ENCODE assay signal across 6 cellular contexts in the genomic region with DNA sequence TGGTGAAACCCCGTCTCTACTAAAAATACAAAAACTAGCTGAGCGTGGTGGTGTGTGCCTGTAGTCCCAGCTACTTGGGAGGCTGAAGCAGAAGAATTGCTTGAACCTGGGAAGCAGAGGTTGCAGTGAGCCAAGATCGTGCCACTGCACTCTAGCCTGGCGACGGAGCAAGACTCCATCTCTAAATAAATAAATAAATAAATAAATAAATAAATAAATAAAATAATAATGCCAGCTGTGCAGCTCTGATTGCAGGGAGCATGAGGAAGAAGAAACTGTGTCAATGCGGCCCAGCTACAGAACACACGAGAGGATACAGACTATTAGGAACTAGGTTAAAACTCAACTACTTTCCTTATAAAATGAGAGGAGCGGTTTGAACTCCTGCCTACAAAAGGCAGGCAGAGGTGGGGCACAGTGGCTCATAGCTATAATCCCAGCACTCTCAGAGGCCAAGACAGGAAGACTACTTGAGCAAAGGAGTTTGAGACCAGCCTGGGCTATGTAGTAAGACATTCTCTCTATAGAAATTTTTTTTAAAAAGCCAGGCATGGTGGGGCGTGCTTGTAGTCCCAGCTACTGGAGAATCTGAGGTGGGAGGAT. TPM values are rescaled to one million over a fixed set of nuclear protein-coding genes. Genes with fewer than 3 reads are reported as not detected.
DNase-seq lines count a peak whose midpoint lies in the region; ATAC-seq and TF ChIP-seq lines count a peak whose summit lies in the region.
"Not testable (repeated sequence)": the region's sequence is repeated elsewhere in the genome, so short reads cannot be mapped to it uniquely, and the experiment has no call there.

No MANE protein-coding gene starts in this region.

- not testable (repeated sequence) for H3K27me3 Mint-ChIP-seq in T-cell; activated CD8-positive, alpha-beta T cell treated with anti-CD3 and anti-CD28 coated beads, Interleukin-2, amount 10 ng/mL, durations not matched to agents 7 days and 5 days (ENCODE audit: low read depth); nephron progenitor cell (ENCODE audit: low read depth, poor library complexity)

- H3K4me2 ChIP-seq in DND-41 (ENCODE audit: insufficient read depth, low read length): not testable (repeated sequence)

- H3K36me3 Mint-ChIP-seq in T-cell: peaks cover 28% of the 10 kb centered on the region
- peaks cover 77% of the 10 kb centered on the region for H3K36me3 Mint-ChIP-seq in activated CD8-positive, alpha-beta T cell treated with anti-CD3 and anti-CD28 coated beads, Interleukin-2, amount 10 ng/mL, durations not matched to agents 7 days and 5 days (ENCODE audit: low read depth)
- peaks cover 11% of the 10 kb centered on the region for H3K36me3 Mint-ChIP-seq in nephron progenitor cell (ENCODE audit: low read depth)

- not testable (repeated sequence) for H3K36me3 ChIP-seq in DND-41 (ENCODE audit: insufficient read depth, low read length)

- H3K27ac Mint-ChIP-seq in T-cell (peak overlapping the region; percentile 72 to 73), nephron progenitor cell (peak overlapping the region; percentile 29)
- H3K27ac Mint-ChIP-seq in activated CD8-positive, alpha-beta T cell treated with anti-CD3 and anti-CD28 coated beads, Interleukin-2, amount 10 ng/mL, durations not matched to agents 7 days and 5 days: peak overlapping the region; percentile 68

- 0 out of 2 replicates have a peak overlapping the region, but pooled peaks have one; percentile 39 for H2AFZ ChIP-seq in DND-41 (ENCODE audit: low read depth, low read length)

- peaks cover 22% of the 10 kb centered on the region for H3K4me1 ChIP-seq in DND-41 (ENCODE audit: insufficient read depth, low read length)

- H3K27me3 ChIP-seq in DND-41 (ENCODE audit: insufficient read depth, low read length, poor library complexity): not testable (repeated sequence)

- H3K9ac ChIP-seq in DND-41 (ENCODE audit: low read depth, low read length): not testable (repeated sequence)

- H3K4me3 Mint-ChIP-seq in T-cell; activated CD8-positive, alpha-beta T cell treated with anti-CD3 and anti-CD28 coated beads, Interleukin-2, amount 10 ng/mL, durations not matched to agents 7 days and 5 days; nephron progenitor cell: not testable (repeated sequence)

- TF ChIP-seq CTCF in DND-41 (IDR thresholded peaks at IDR 0.05; ENCODE audit: borderline replicate concordance, extremely low read depth, low read length, poor library complexity, severe bottlenecking); nephron progenitor cell (IDR thresholded peaks at IDR 0.05): not testable (repeated sequence)

- not testable (repeated sequence) for DNase-seq in DND-41; T-cell; activated CD8-positive, alpha-beta T cell treated with anti-CD3 and anti-CD28 coated beads, Interleukin-2, amount 10 ng/mL, durations not matched to agents 7 days and 5 days; left colon; nephron progenitor cell
- peak; percentile 33 for DNase-seq in activated effector memory CD4-positive, alpha-beta T cell treated with anti-CD3 and anti-CD28 coated beads, Interleukin-2, amount 50 U/mL, for 16 hours

- peaks cover 58 to 64% (median 61%) of the 10 kb centered on the region in 3 donors for H3K4me1 Mint-ChIP-seq in T-cell
- H3K4me1 Mint-ChIP-seq in activated CD8-positive, alpha-beta T cell treated with anti-CD3 and anti-CD28 coated beads, Interleukin-2, amount 10 ng/mL, durations not matched to agents 7 days and 5 days (ENCODE audit: low read depth): peaks cover 68% of the 10 kb centered on the region
- H3K4me1 Mint-ChIP-seq in nephron progenitor cell: peaks cover 20% of the 10 kb centered on the region

- H3K9me3 Mint-ChIP-seq in T-cell; activated CD8-positive, alpha-beta T cell treated with anti-CD3 and anti-CD28 coated beads, Interleukin-2, amount 10 ng/mL, durations not matched to agents 7 days and 5 days (ENCODE audit: insufficient read depth); nephron progenitor cell: not testable (repeated sequence)

- H3K9me3 ChIP-seq in DND-41 (ENCODE audit: insufficient read depth, low read length, severe bottlenecking): not testable (repeated sequence)

- H3K79me2 ChIP-seq in DND-41 (ENCODE audit: insufficient read depth, low read length): not testable (repeated sequence)

- intact Hi-C loops in left colon (cut with DNase I, micrococcal nuclease): not testable (repeated sequence)

- CTCF ChIA-PET in T-cell (lab: Charles Lee): not testable (repeated sequence)
- CTCF ChIA-PET in activated CD8-positive, alpha-beta T cell treated with anti-CD3 and anti-CD28 coated beads, Interleukin-2, amount 10 ng/mL, durations not matched to agents 7 days and 5 days (lab: Charles Lee): interaction anchor here (1.1 to 5.1 kb wide), 3 partner anchors 25 to 60 kb away, joined by 3 to 27 read pairs (median 5); no protein-coding TSS in a partner anchor

- not testable (repeated sequence) for H3K4me3 ChIP-seq in DND-41 (ENCODE audit: low read depth in 1 of 2, low read length in 2 of 2)

- H3K27ac ChIP-seq in DND-41 (ENCODE audit: low read length): not testable (repeated sequence)

- POLR2A ChIA-PET in T-cell (lab: Charles Lee): interaction anchor here (0.5 to 0.8 kb wide), 3 partner anchors 11 to 66 kb away, joined by 3 to 9 read pairs (median 4); no protein-coding TSS in a partner anchor
- POLR2A ChIA-PET in activated CD8-positive, alpha-beta T cell treated with anti-CD3 and anti-CD28 coated beads, Interleukin-2, amount 10 ng/mL, durations not matched to agents 7 days and 5 days (lab: Charles Lee): interaction anchor here (0.6 to 4.9 kb wide), 3 partner anchors 13 to 42 kb away, joined by 3 to 46 read pairs (median 3); no protein-coding TSS in a partner anchor

- not testable (repeated sequence) for H4K20me1 ChIP-seq in DND-41 (ENCODE audit: insufficient read depth, low read length)

- ATAC-seq in DND-41 (ENCODE audit: insufficient read depth, low read depth); T-cell (replicated peaks in 1 of 4); activated CD8-positive, alpha-beta T cell treated with anti-CD3 and anti-CD28 coated beads, Interleukin-2, amount 10 ng/mL, durations not matched to agents 7 days and 5 days: not testable (repeated sequence)
- ATAC-seq in left colon: peak; percentile 88

RNA-seq across cellular contexts. Expression of a gene that starts 34.6 kb away (rescaled TPM):
- 10 to 100 TPM; 50.7 to 66.5 (median 61.9) TPM for total RNA-seq in T-cell
- 100 to 1,000 TPM; 150 to 165 TPM for total RNA-seq in activated CD8-positive, alpha-beta T cell treated with anti-CD3 and anti-CD28 coated beads, Interleukin-2, amount 10 ng/mL, durations not matched to agents 7 days and 5 days
- total RNA-seq in left colon: 10 to 100 TPM; 23.6 to 89.3 TPM

RNA-seq across cellular contexts. Expression of a gene that starts 59.5 kb away (rescaled TPM):
- total RNA-seq in T-cell: 100 to 1,000 TPM; 163 to 277 (median 177) TPM
- 100 to 1,000 TPM; 318 to 359 TPM for total RNA-seq in activated CD8-positive, alpha-beta T cell treated with anti-CD3 and anti-CD28 coated beads, Interleukin-2, amount 10 ng/mL, durations not matched to agents 7 days and 5 days
- total RNA-seq in left colon: 100 to 1,000 TPM in 1 of 2 donors, 10 to 100 TPM in 1; 75.6 to 113 TPM
